In genomic region chr2:140552634-140553033, GRCh38 we compare ENCODE assay signal across 7 cellular contexts.
"Had no signal": no experiment of that assay in that cellular context is flagged by ENCODE, and none has a peak within 500 bp of the region (broad histone marks: within the 10 kb centered on the region; RNA-seq: fewer than 3 reads in every experiment).

No MANE protein-coding gene starts in this region.

- H3K27ac ChIP-seq: HL-60 had no signal

- ATAC-seq: K562 had no signal

- H3K4me1 Mint-ChIP-seq: IgD-negative memory B cell had no signal

- FAIRE-seq: HTR-8/SVneo, K562 had no signal

- DNase-seq: IMR-90, KBM-7, KG1 had no signal

- H3K36me3 Mint-ChIP-seq: IgD-negative memory B cell had no signal

- H3K4me3 ChIP-seq: K562 had no signal

- H3K27ac Mint-ChIP-seq: IgD-negative memory B cell had no signal

- H3K4me3 Mint-ChIP-seq: IgD-negative memory B cell had no signal
